Comparison of ENCODE assay signal across 15 cellular contexts in genomic region chr4:126582737-126583136, GRCh38.
DNase-seq lines count a peak whose midpoint lies in the region; ATAC-seq and TF ChIP-seq lines count a peak whose summit lies in the region.
"Had no signal": no experiment of that assay in that cellular context is flagged by ENCODE, and none has a peak within 500 bp of the region (broad histone marks: within the 10 kb centered on the region; RNA-seq: fewer than 3 reads in every experiment).

No MANE protein-coding gene starts in this region.

- no peaks in the 10 kb centered on the region for H3K27me3 ChIP-seq in uterus

- TF ChIP-seq CTCF in WTC11 (IDR thresholded peaks at IDR 0.05) (no peak), uterus (IDR thresholded peaks at IDR 0.05) (no peak)

- TF ChIP-seq POLR2A in uterus (IDR thresholded peaks at IDR 0.05) = no peak

- H3K9me3 ChIP-seq in uterus = no peaks in the 10 kb centered on the region

- CTCF ChIA-PET in WTC11 (lab: Charles Lee) = interaction anchor here (0.6 to 2.5 kb wide), 20 partner anchors 8 to 1268 kb away, joined by 3 to 23 read pairs (median 4); partner anchors contain the start of gene FAT4

- DNase-seq in EL = peak; percentile 2
- DNase-seq in HT1080 (ENCODE audit: low read depth) = peak; percentile 13
- peak; percentile 17 for DNase-seq in WTC11 (ENCODE audit: low spot score)
- peak; percentile 38 for DNase-seq in iPS-NIHi7 (ENCODE audit: extremely low spot score)
- DNase-seq in activated CD8-positive, alpha-beta memory T cell treated with anti-CD3 and anti-CD28 coated beads, Interleukin-2, amount 50 U/mL, for 4 hours = no peak
- DNase-seq in uterus = no peak
- DNase-seq: activated B cell treated with CpG ODN at 0.5 μM for 24 hours; activated T-cell treated with anti-CD3 and anti-CD28 coated beads, Interleukin-2, amount 50 U/mL, for 4 hours; mucosa of descending colon; NCI-H345; psoas muscle; stimulated activated CD4-positive, alpha-beta T cell treated with anti-CD3 and anti-CD28 coated beads, Interleukin-2, amount 100 ng/mL, for 48 hours; stimulated activated naive CD4-positive, alpha-beta T cell had no signal

- no peaks in the 10 kb centered on the region for H3K27me3 Mint-ChIP-seq in WTC11 (ENCODE audit: low read depth)
- H3K27me3 Mint-ChIP-seq: activated B cell treated with CpG ODN at 0.5 μM for 24 hours had no signal

- H3K4me1 ChIP-seq in uterus = no peaks in the 10 kb centered on the region
- H3K4me1 ChIP-seq: psoas muscle had no signal

- ATAC-seq in WTC11 (peak; percentile 80), GM21786 (IDR thresholded peaks at IDR 0.05; ENCODE audit: unreplicated experiment) (no peak), GM21526 (IDR thresholded peaks at IDR 0.05; ENCODE audit: low FRiP score, unreplicated experiment) (no peak)
- ATAC-seq: activated T-cell treated with anti-CD3 and anti-CD28 coated beads, Interleukin-2, amount 50 U/mL, for 4 hours; mucosa of descending colon; psoas muscle had no signal

- H3K9me3 Mint-ChIP-seq in WTC11 = peaks cover 12% of the 10 kb centered on the region

- no peaks in the 10 kb centered on the region for H3K36me3 Mint-ChIP-seq in WTC11

- no peak overlapping the region for H3K27ac Mint-ChIP-seq in WTC11
- H3K27ac Mint-ChIP-seq: activated B cell treated with CpG ODN at 0.5 μM for 24 hours had no signal

- H3K4me3 Mint-ChIP-seq in WTC11 = no peak overlapping the region
- H3K4me3 Mint-ChIP-seq: activated B cell treated with CpG ODN at 0.5 μM for 24 hours; activated T-cell treated with anti-CD3 and anti-CD28 coated beads, Interleukin-2, amount 50 U/mL, for 4 hours had no signal

- H3K27ac ChIP-seq in uterus = no peak overlapping the region
- H3K27ac ChIP-seq: psoas muscle had no signal

- no peaks in the 10 kb centered on the region for H3K36me3 ChIP-seq in uterus

- no peak overlapping the region for H3K4me3 ChIP-seq in uterus
- H3K4me3 ChIP-seq: mucosa of descending colon, psoas muscle had no signal

- POLR2A ChIA-PET in WTC11 (lab: Charles Lee) = no interaction called here

- H3K4me1 Mint-ChIP-seq in WTC11 = peaks cover 5% of the 10 kb centered on the region
- H3K4me1 Mint-ChIP-seq: activated B cell treated with CpG ODN at 0.5 μM for 24 hours had no signal

- intact Hi-C loops in uterus (cut with DNase I; ENCODE audit: low total_unique reads) = no loop called here

TF ChIP-seq in WTC11, 78 proteins besides CTCF, POLR2A, EP300 and RAD21:
- TF ChIP-seq ZBTB21 (CRISPR knock-in tag; IDR thresholded peaks at IDR 0.05; ENCODE audit: borderline replicate concordance) (0 out of 2 replicates have a peak, but pooled peaks have one; percentile 24), GRHL2 (CRISPR knock-in tag; IDR thresholded peaks at IDR 0.05; ENCODE audit: insufficient replicate concordance, severe bottlenecking) (no peak), FOXP1 (CRISPR knock-in tag; IDR thresholded peaks at IDR 0.05; ENCODE audit: borderline replicate concordance) (no peak), FOXJ3 (CRISPR knock-in tag; IDR thresholded peaks at IDR 0.05; ENCODE audit: borderline replicate concordance) (no peak)
- TF ChIP-seq, protein P1, sequence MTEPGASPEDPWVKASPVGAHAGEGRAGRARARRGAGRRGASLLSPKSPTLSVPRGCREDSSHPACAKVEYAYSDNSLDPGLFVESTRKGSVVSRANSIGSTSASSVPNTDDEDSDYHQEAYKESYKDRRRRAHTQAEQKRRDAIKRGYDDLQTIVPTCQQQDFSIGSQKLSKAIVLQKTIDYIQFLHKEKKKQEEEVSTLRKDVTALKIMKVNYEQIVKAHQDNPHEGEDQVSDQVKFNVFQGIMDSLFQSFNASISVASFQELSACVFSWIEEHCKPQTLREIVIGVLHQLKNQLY (CRISPR knock-in tag; IDR thresholded peaks at IDR 0.05) = no peak

Comparison
In these comparisons a context has a peak if more than half of its experiments do, and no peak if none do; other contexts are left out.
1. DNase-seq: peak in EL (single experiment), HT1080 (single experiment), WTC11 (single experiment) and iPS-NIHi7 (single experiment); none in activated CD8-positive, alpha-beta memory T cell treated with anti-CD3 and anti-CD28 coated beads, Interleukin-2, amount 50 U/mL, for 4 hours (single experiment) and uterus (0 of 2).